10 cellular contexts compared by ENCODE assay signal in genomic region chr15:42270996-42271395, GRCh38. TPM values are rescaled to one million over a fixed set of nuclear protein-coding genes. Genes with fewer than 3 reads are reported as not detected.
DNase-seq lines count a peak whose midpoint lies in the region; ATAC-seq and TF ChIP-seq lines count a peak whose summit lies in the region.
"Had no signal": no experiment of that assay in that cellular context is flagged by ENCODE, and none has a peak within 500 bp of the region (broad histone marks: within the 10 kb centered on the region; RNA-seq: fewer than 3 reads in every experiment).

No MANE protein-coding gene starts in this region.

- H3K4me1 ChIP-seq in CD4-positive, alpha-beta memory T cell (ENCODE audit: insufficient read depth, low read length), result peaks cover 53% of the 10 kb centered on the region
- H3K4me1 ChIP-seq in Loucy (ENCODE audit: insufficient read depth, low read length, poor library complexity, severe bottlenecking) (peaks cover 52% of the 10 kb centered on the region), neuron (ENCODE audit: insufficient read depth, low read length) (peaks cover 26% of the 10 kb centered on the region)

- H3K9me3 ChIP-seq in CD4-positive, alpha-beta memory T cell (ENCODE audit: control insufficient read depth in 1 of 2, low read length in 2 of 2), result no peaks in the 10 kb centered on the region
- H3K9me3 ChIP-seq in Loucy (ENCODE audit: insufficient read depth, low read depth, low read length), result no peaks in the 10 kb centered on the region
- peaks cover 1% of the 10 kb centered on the region for H3K9me3 ChIP-seq in neuron (ENCODE audit: low read length)

- H3K79me2 ChIP-seq in Loucy (ENCODE audit: insufficient read depth, low read length), result peaks cover 65% of the 10 kb centered on the region

- intact Hi-C loops in CD4-positive, alpha-beta memory T cell (cut with micrococcal nuclease), result loop anchor here (5.0 to 10.0 kb wide), 3 partner anchors 221 to 654 kb away; partner anchors contain the start of genes EHD4, TTBK2 and ZNF106
- intact Hi-C loops in dorsolateral prefrontal cortex (cut with DNase I), result loop anchor here (5.0 to 10.0 kb wide), 6 partner anchors 44 to 1531 kb away; partner anchors contain the start of genes HYPK (in 1 of the 2), SERINC4 (in 1 of the 2) and ZNF106 (in 1 of the 2)

- H3F3A ChIP-seq in Loucy (ENCODE audit: low read depth), result no peaks in the 10 kb centered on the region

- H3K27ac Mint-ChIP-seq in CD4-positive, alpha-beta memory T cell, result peak overlapping the region in 3 of 7 donors; percentile 37 to 99 (median 52)

- H4K20me1 ChIP-seq in Loucy (ENCODE audit: insufficient read depth, low read length, poor library complexity, severe bottlenecking), result peaks cover 30% of the 10 kb centered on the region

- H3K27ac ChIP-seq in CD4-positive, alpha-beta memory T cell (ENCODE audit: low read depth, low read length), result no peak overlapping the region
- H3K27ac ChIP-seq in dorsolateral prefrontal cortex, result peak overlapping the region in 44 of 59 donors; percentile 2 to 100 (median 56)

- no peak for ATAC-seq in HG03460 (IDR thresholded peaks at IDR 0.05; ENCODE audit: unreplicated experiment)
- no peak for ATAC-seq in GM21528 (IDR thresholded peaks at IDR 0.05; ENCODE audit: low FRiP score, unreplicated experiment)
- ATAC-seq in GM21367 (IDR thresholded peaks at IDR 0.05; ENCODE audit: unreplicated experiment), result no peak

- no peaks in the 10 kb centered on the region for H3K27me3 ChIP-seq in CD4-positive, alpha-beta memory T cell (ENCODE audit: insufficient read depth, low read length)
- no peaks in the 10 kb centered on the region for H3K27me3 ChIP-seq in Loucy (ENCODE audit: insufficient read depth, low read length, poor library complexity, severe bottlenecking)
- H3K27me3 ChIP-seq in dorsolateral prefrontal cortex, result no peaks in the 10 kb centered on the region
- no peaks in the 10 kb centered on the region for H3K27me3 ChIP-seq in neuron (ENCODE audit: insufficient read depth, low read length)

- H3K4me3 ChIP-seq in CD4-positive, alpha-beta memory T cell (ENCODE audit: low read length in 2 of 2), result no peak overlapping the region
- peak overlapping the region; percentile 88 for H3K4me3 ChIP-seq in Loucy (ENCODE audit: low read length, poor library complexity, severe bottlenecking)
- peak overlapping the region in 40 of 59 donors; percentile 1 to 92 (median 76) for H3K4me3 ChIP-seq in dorsolateral prefrontal cortex
- H3K4me3 ChIP-seq in neuron (ENCODE audit: low read length), result peak overlapping the region; percentile 11

- H3K36me3 ChIP-seq in CD4-positive, alpha-beta memory T cell (ENCODE audit: insufficient read depth, low read length), result peaks cover 12% of the 10 kb centered on the region
- peaks cover 15% of the 10 kb centered on the region for H3K36me3 ChIP-seq in Loucy (ENCODE audit: insufficient read depth, low read length)
- peaks cover 25% of the 10 kb centered on the region for H3K36me3 ChIP-seq in neuron (ENCODE audit: insufficient read depth, low read length)

- H3K9me2 ChIP-seq in Loucy (replicated peaks; ENCODE audit: low read depth, low read length), result no peaks in the 10 kb centered on the region

- H3K27me3 Mint-ChIP-seq in CD4-positive, alpha-beta memory T cell, result peaks cover 0 to 2% of the 10 kb centered on the region in 2 donors

- peak overlapping the region; percentile 47 for H3K9ac ChIP-seq in Loucy (ENCODE audit: low read depth, low read length, poor library complexity, severe bottlenecking)

- no peak overlapping the region for H2AFZ ChIP-seq in Loucy (ENCODE audit: low read length)
- H2AFZ ChIP-seq in neuron (ENCODE audit: low read depth, low read length), result no peak overlapping the region

- no peak for DNase-seq in CD4-positive, alpha-beta memory T cell
- DNase-seq in dorsolateral prefrontal cortex, result no peak
- DNase-seq in dermis blood vessel endothelial cell, result no peak
- DNase-seq: NCI-H1417, SHP77 treated with DMSO at 0.1 percent for 48 hours had no signal

- peak overlapping the region; percentile 87 for H3K4me2 ChIP-seq in Loucy (ENCODE audit: low read depth, low read length, poor library complexity, severe bottlenecking)

- TF ChIP-seq CTCF in Loucy (conservative IDR thresholded peaks at IDR 0.05; ENCODE audit: low read length) (no peak), dorsolateral prefrontal cortex (IDR thresholded peaks at IDR 0.05 in 54 of 56, conservative IDR thresholded peaks at IDR 0.05 in 2 of 56; ENCODE audit: low read depth in 1 of 56, partially characterized antibody in 56 of 56) (no peak)

- peaks cover 36 to 66% (median 50%) of the 10 kb centered on the region in 4 donors for H3K4me1 Mint-ChIP-seq in CD4-positive, alpha-beta memory T cell

- H3K9me3 Mint-ChIP-seq in CD4-positive, alpha-beta memory T cell, result no peaks in the 10 kb centered on the region

- POLR2A ChIA-PET in CD4-positive, alpha-beta memory T cell (lab: Charles Lee; ENCODE audit: partially characterized antibody), result interaction anchor here (1.5 kb wide), 1 partner anchor 63 kb away, joined by 3 read pairs; the partner anchor contains the start of gene VPS39

- peak overlapping the region; percentile 2 to 48 (median 45) for H3K4me3 Mint-ChIP-seq in CD4-positive, alpha-beta memory T cell

- CTCF ChIA-PET in CD4-positive, alpha-beta memory T cell (lab: Charles Lee; ENCODE audit: partially characterized antibody), result no interaction called here

- peaks cover 8 to 42% of the 10 kb centered on the region in 2 donors for H3K36me3 Mint-ChIP-seq in CD4-positive, alpha-beta memory T cell

RNA-seq across cellular contexts. Expression of gene GANC, which starts 2.0 kb away (rescaled TPM):
- total RNA-seq in CD4-positive, alpha-beta memory T cell, result 10 to 100 TPM; 61.7 to 63.4 TPM
- 10 to 100 TPM in 1 of 2 donors, 1 to 10 TPM in 1; 8.9 to 15.4 TPM for polyA plus RNA-seq in CD4-positive, alpha-beta memory T cell
- total RNA-seq in dorsolateral prefrontal cortex, result 10 to 100 TPM; 15.2 to 70.3 (median 33.9) TPM
- 11.1 and 18.6 TPM in 2 replicates for total RNA-seq in dermis blood vessel endothelial cell

RNA-seq across cellular contexts. Expression of gene TMEM87A, which starts 2.2 kb away (rescaled TPM):
- total RNA-seq in CD4-positive, alpha-beta memory T cell, result 10 to 100 TPM; 49.9 to 56.6 TPM
- polyA plus RNA-seq in CD4-positive, alpha-beta memory T cell, result 10 to 100 TPM; 60.7 to 98.0 TPM
- total RNA-seq in dorsolateral prefrontal cortex (10 to 100 TPM; 25.3 to 75.8 (median 42.8) TPM), dermis blood vessel endothelial cell (60.6 and 62.3 TPM in 2 replicates)

Comparison
In these comparisons a context has a peak if more than half of its experiments do, and no peak if none do; other contexts are left out.
1. H3K4me3 ChIP-seq: peak in Loucy (single experiment), dorsolateral prefrontal cortex (40 of 59) and neuron (single experiment); none in CD4-positive, alpha-beta memory T cell (0 of 2).